ENCODE assay signal across 11 cellular contexts in the genomic region with DNA sequence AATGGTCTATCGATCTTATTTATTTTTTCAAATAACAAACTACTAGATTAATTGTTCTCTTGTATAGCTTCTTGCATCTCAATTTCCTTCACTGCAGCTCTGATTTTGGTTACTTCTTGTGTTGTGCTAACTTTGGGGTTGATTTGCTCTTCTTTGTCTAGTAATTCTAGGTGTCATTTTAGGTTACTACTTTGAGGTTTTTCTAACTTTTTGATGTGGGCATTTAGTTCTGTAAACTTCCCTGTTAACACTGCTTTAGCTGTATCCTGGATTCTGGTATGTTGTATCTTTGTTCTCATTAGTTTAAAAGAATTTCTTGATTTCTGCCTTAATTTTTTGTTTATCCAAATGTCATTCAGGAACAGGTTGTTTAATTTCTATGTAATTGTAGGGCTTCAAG.
"Had no signal": no experiment of that assay in that cellular context is flagged by ENCODE, and none has a peak within 500 bp of the region (broad histone marks: within the 10 kb centered on the region; RNA-seq: fewer than 3 reads in every experiment).

No MANE protein-coding gene starts in this region.

- H3K4me1 ChIP-seq: HAP-1 had no signal

- FAIRE-seq: H1, H54 had no signal

- H3K4me2 ChIP-seq: GM23338 had no signal

- H3K9ac ChIP-seq: GM23248 had no signal

- ATAC-seq: GM23338, HCT116 had no signal

- H3K9me3 ChIP-seq: HAP-1 had no signal

- H3K4me3 ChIP-seq: GM23248, GM23338, HAP-1 had no signal

- H3K36me3 ChIP-seq: HAP-1 had no signal

- H3K27ac ChIP-seq: GM23248 had no signal

- DNase-seq: GM23248, GOT3, H7, H9, HCEC 1CT, HFFc6 had no signal

- H2AFZ ChIP-seq: GM23248, GM23338 had no signal
